Comparison of ENCODE assay signal across 25 cellular contexts in genomic region chrX:18654873-18655836, GRCh38. TPM values are rescaled to one million over a fixed set of nuclear protein-coding genes. Genes with fewer than 3 reads are reported as not detected.
A peak's percentile ranks its signal among the peaks of the same experiment; 100 is the strongest.
DNase-seq lines count a peak whose midpoint lies in the region; ATAC-seq, FAIRE-seq and TF ChIP-seq lines count a peak whose summit lies in the region.
"Had no signal": no experiment of that assay in that cellular context is flagged by ENCODE, and none has a peak within 500 bp of the region (broad histone marks: within the 10 kb centered on the region; RNA-seq: fewer than 3 reads in every experiment).

No MANE protein-coding gene starts in this region.

- BruUV-seq in K562 (replicated peaks; lab: Mats Ljungman, UMichigan) = no TSS peak

- no peaks in the 10 kb centered on the region for H3K79me2 ChIP-seq in K562 (ENCODE audit: control insufficient read depth, insufficient read depth, low read length)

- H3K27ac ChIP-seq in K562 (ENCODE audit: extremely low read depth, low read depth, low read length) (no peak overlapping the region), prostate gland (peak overlapping the region; percentile 51 to 67), RWPE1 (no peak overlapping the region)
- H3K27ac ChIP-seq: BLaER1 treated with 17β-estradiol and CSF1 and Interleukin-3, amounts not matched to agents 10 nM and 100 nM; brain microvascular endothelial cell; esophagus muscularis mucosa; heart right ventricle; psoas muscle had no signal

- no peak for FAIRE-seq in K562 (lab: Jason Lieb, UNC)
- FAIRE-seq: keratinocyte had no signal

- H3K27me3 ChIP-seq in K562 (ENCODE audit: control insufficient read depth in 2 of 2, insufficient read depth in 2 of 2, low read length in 2 of 2) (peaks cover 0 to 12% of the 10 kb centered on the region in 2 experiments; a peak in 2 of 5 replicates), prostate gland (replicated peaks; ENCODE audit: insufficient read depth) (no peaks in the 10 kb centered on the region)
- H3K27me3 ChIP-seq: brain microvascular endothelial cell, esophagus muscularis mucosa, heart right ventricle had no signal

- H3K4me1 ChIP-seq in K562 (replicated peaks in 1 of 2; ENCODE audit: control insufficient read depth in 2 of 2, insufficient read depth in 2 of 2, low read length in 2 of 2) (no peaks in the 10 kb centered on the region), prostate gland (replicated peaks) (no peaks in the 10 kb centered on the region)
- H3K4me1 ChIP-seq: esophagus muscularis mucosa, heart right ventricle, psoas muscle had no signal

- no peak overlapping the region for H3K4me2 ChIP-seq in K562 (ENCODE audit: insufficient read depth, low read length)
- H3K4me2 ChIP-seq: BLaER1 treated with 17β-estradiol and CSF1 and Interleukin-3, amounts not matched to agents 10 nM and 100 nM had no signal

- TF ChIP-seq CTCF in K562 (IDR thresholded peaks at IDR 0.05 in 2 of 3, conservative IDR thresholded peaks at IDR 0.05 in 1 of 3; ENCODE audit: insufficient read depth in 2 of 3, low read depth in 1 of 3, low read length in 3 of 3) (no peak), prostate gland (IDR thresholded peaks at IDR 0.05) (peak in 1 of 4 experiments; percentile 10), RWPE1 (conservative IDR thresholded peaks at IDR 0.05; ENCODE audit: low read depth) (no peak)

- no peak overlapping the region for H3K9ac ChIP-seq in K562 (ENCODE audit: insufficient read depth in 1 of 2, low read depth in 2 of 2, low read length in 2 of 2)
- H3K9ac ChIP-seq: BLaER1 treated with 17β-estradiol and CSF1 and Interleukin-3, amounts not matched to agents 10 nM and 100 nM had no signal

- CTCF ChIA-PET in K562 (lab: Yijun Ruan, JAX; ENCODE audit: low intra/inter-chr PET ratio) (no interaction called here), RWPE1 (lab: Yijun Ruan, JAX) (interaction anchor here (0.7 kb wide), 1 partner anchor 642 kb away, joined by 4 read pairs; no protein-coding TSS in a partner anchor)

- TF ChIP-seq RAD21 in K562 (CRISPR knock-in tag; conservative IDR thresholded peaks at IDR 0.05 in 1 of 2, IDR thresholded peaks at IDR 0.05 in 1 of 2) = no peak

- no peaks in the 10 kb centered on the region for H3K36me3 ChIP-seq in K562 (ENCODE audit: control insufficient read depth, insufficient read depth, low read length)
- H3K36me3 ChIP-seq in prostate gland = no peaks in the 10 kb centered on the region
- H3K36me3 ChIP-seq: BLaER1 treated with 17β-estradiol and CSF1 and Interleukin-3, amounts not matched to agents 10 nM and 100 nM; brain microvascular endothelial cell; esophagus muscularis mucosa; heart right ventricle had no signal

- intact Hi-C loops in K562 (cut with micrococcal nuclease) = no loop called here
- intact Hi-C loops in prostate gland (cut with DNase I) = no loop called here

- H4K20me1 ChIP-seq in K562 (replicated peaks; ENCODE audit: control insufficient read depth, insufficient read depth, low read length) = no peaks in the 10 kb centered on the region; the same call in 1 of the 2 replicates
- H4K20me1 ChIP-seq: BLaER1 treated with 17β-estradiol and CSF1 and Interleukin-3, amounts not matched to agents 10 nM and 100 nM had no signal

- TF ChIP-seq POLR2A in K562 (conservative IDR thresholded peaks at IDR 0.05) = no peak
- TF ChIP-seq POLR2A in prostate gland (IDR thresholded peaks at IDR 0.05) = no peak

- H3K9me1 ChIP-seq in K562 (ENCODE audit: control insufficient read depth, insufficient read depth, low read length) = no peaks in the 10 kb centered on the region

- no peak for TF ChIP-seq EP300 in K562 (IDR thresholded peaks at IDR 0.05; ENCODE audit: low read length)

- no peak overlapping the region for H3K4me3 ChIP-seq in K562
- H3K4me3 ChIP-seq in prostate gland = no peak overlapping the region
- H3K4me3 ChIP-seq: BLaER1 treated with 17β-estradiol and CSF1 and Interleukin-3, amounts not matched to agents 10 nM and 100 nM; esophagus muscularis mucosa; heart right ventricle; psoas muscle had no signal

- WGBS in K562 (ENCODE audit: insufficient coverage, low coverage, missing lambda C conversion rate) = 0% methylated on average over 4 of the region's 5 CpGs
- WGBS in prostate gland = 29% methylated on average over 5 of the region's 5 CpGs

- in situ Hi-C loops in K562 (cut with MboI) = no loop called here

- H3K9me3 ChIP-seq in K562 (replicated peaks; ENCODE audit: control insufficient read depth, insufficient read depth, low read depth, low read length) = no peaks in the 10 kb centered on the region
- no peaks in the 10 kb centered on the region for H3K9me3 ChIP-seq in prostate gland
- H3K9me3 ChIP-seq: BLaER1 treated with 17β-estradiol and CSF1 and Interleukin-3, amounts not matched to agents 10 nM and 100 nM; esophagus muscularis mucosa; heart right ventricle; psoas muscle had no signal

- POLR2A ChIA-PET in K562 (lab: Yijun Ruan, JAX) (no interaction called here), RWPE1 (lab: Yijun Ruan, JAX; ENCODE audit: low non-redundant PET) (no interaction called here)

- no peak overlapping the region for H2AFZ ChIP-seq in K562 (ENCODE audit: low read depth, low read length)

- DNase-seq in DMS53 (lab: John Stamatoyannopoulos, UW) (peak; percentile 23), DMS53 treated with DMSO at 0.1 percent for 48 hours (lab: John Stamatoyannopoulos, UW; ENCODE audit: unreplicated experiment) (no peak), NCI-H510A (lab: John Stamatoyannopoulos, UW) (peak; percentile 74), K562 (ENCODE audit: extremely low read depth in 1 of 4, low spot score in 3 of 4) (no peak), prostate gland (ENCODE audit: low spot score) (peak; percentile 51), HK-2 (ENCODE audit: unreplicated experiment) (no peak), RWPE1 (ENCODE audit: low spot score) (no peak), OCI-M1 (lab: John Stamatoyannopoulos, UW) (no peak)
- DNase-seq: activated CD4-positive, alpha-beta T cell treated with anti-CD3 and anti-CD28 coated beads for 36 hours; activated CD8-positive, alpha-beta memory T cell treated with anti-CD3 and anti-CD28 coated beads, Interleukin-2, amount 50 U/mL, for 4 hours; activated naive CD4-positive, alpha-beta T cell treated with anti-CD3 and anti-CD28 coated beads, Interleukin-2, amount 10 ng/mL, durations not matched to agents 7 days and 5 days; brain microvascular endothelial cell; DMS79; heart right ventricle; NCI-H2029; psoas muscle; SIG-M5; stimulated activated naive CD4-positive, alpha-beta T cell treated with Interleukin-2 at 50 U/mL for 16 hours had no signal

- ATAC-seq in K562 = no peak
- ATAC-seq: activated CD4-positive, alpha-beta T cell treated with anti-CD3 and anti-CD28 coated beads for 36 hours; heart right ventricle; psoas muscle had no signal

TF ChIP-seq in K562, 482 proteins besides CTCF, POLR2A, EP300 and RAD21 (continues in another document):
- TF ChIP-seq ZNF23 (CRISPR knock-in tag; IDR thresholded peaks at IDR 0.05) = no peak

RNA-seq across cellular contexts. Expression of gene RS1, which starts 16.8 kb away (rescaled TPM):
- total RNA-seq in K562 (2011; cell fraction: chromatin; rRNA removed; ENCODE audit: low replicate concordance) = not detected in 2 replicates
- not detected in 2 replicates for total RNA-seq in K562 (2011; cell fraction: nucleolus; rRNA removed)
- total RNA-seq in K562 (2011; cell fraction: nucleoplasm; rRNA removed) = not detected in 2 replicates
- not detected in 2 replicates for total RNA-seq in K562 (2014; rRNA removed)
- not detected in 2 replicates for total RNA-seq in K562 (2014; rRNA removed; fragmentation: Illumina TruSeq; extraction: Trizol)
- not detected in 2 replicates for total RNA-seq in K562 (2015; rRNA removed; fragmentation: Illumina TruSeq; extraction: Trizol)
- total RNA-seq in K562 (2021) = not detected in 2 replicates
- not detected in 2 replicates for polyA plus RNA-seq in K562 (2011; rRNA removed)
- not detected in 2 replicates for polyA plus RNA-seq in K562 (2011; cell fraction: cytosol; rRNA removed)
- not detected in 2 replicates for polyA plus RNA-seq in K562 (2011; cell fraction: nucleus; rRNA removed)
- polyA plus RNA-seq in K562 (2012) = not detected in 2 replicates
- polyA plus RNA-seq in K562 (2014; fragmentation: Illumina TruSeq; extraction: Trizol) = not detected in 2 replicates
- not detected for polyA plus RNA-seq in K562 (2014; fragmentation: Nextera tagmentation; extraction: Ambion mirVana)
- not detected in 2 replicates for polyA plus RNA-seq in K562 (2014; rRNA removed)
- not detected in 2 replicates for polyA minus RNA-seq in K562 (2011; rRNA and poly(A)+ RNA removed)
- not detected in 2 replicates for polyA minus RNA-seq in K562 (2011; cell fraction: cytosol; rRNA and poly(A)+ RNA removed)
- polyA minus RNA-seq in K562 (2011; cell fraction: nucleus; rRNA and poly(A)+ RNA removed) = not detected in 2 replicates
- not detected for total RNA-seq in prostate gland
- total RNA-seq: A172; activated CD4-positive, alpha-beta T cell treated with anti-CD3 and anti-CD28 coated beads for 36 hours; dermis microvascular lymphatic vessel endothelial cell; esophagus muscularis mucosa; heart right ventricle; mesenteric fat pad; psoas muscle; T-helper 2 cell treated with Interferon-gamma antibody and Interleukin-4, amounts not matched to agents 100 ng/mL and 5 ng/mL, for 36 hours had no signal
- polyA plus RNA-seq: heart right ventricle, keratinocyte, psoas muscle had no signal

RNA-seq across cellular contexts. Expression of gene PPEF1, which starts 52.3 kb away (rescaled TPM):
- not detected in 2 replicates for total RNA-seq in K562 (2011; cell fraction: chromatin; rRNA removed; ENCODE audit: low replicate concordance)
- total RNA-seq in K562 (2011; cell fraction: nucleolus; rRNA removed) = not detected in 2 replicates
- total RNA-seq in K562 (2011; cell fraction: nucleoplasm; rRNA removed) = not detected in 2 replicates
- total RNA-seq in K562 (2014; rRNA removed) (not detected in 2 replicates), K562 (2014; rRNA removed; fragmentation: Illumina TruSeq; extraction: Trizol) (not detected in 2 replicates), K562 (2015; rRNA removed; fragmentation: Illumina TruSeq; extraction: Trizol) (not detected in 2 replicates), K562 (2021) (not detected in 2 replicates), prostate gland (1 to 10 TPM; 1.9 to 6.0 TPM)
- polyA plus RNA-seq in K562 (2011; rRNA removed) (not detected in 2 replicates), K562 (2014; fragmentation: Illumina TruSeq; extraction: Trizol) (not detected in 2 replicates), K562 (2014; fragmentation: Nextera tagmentation; extraction: Ambion mirVana) (not detected), K562 (2014; rRNA removed) (not detected in 2 replicates)
- polyA plus RNA-seq in K562 (2011; cell fraction: cytosol; rRNA removed) = not detected in 2 replicates
- not detected in 2 replicates for polyA plus RNA-seq in K562 (2011; cell fraction: nucleus; rRNA removed)
- polyA plus RNA-seq in K562 (2012) = not detected in 2 replicates
- not detected in 2 replicates for polyA minus RNA-seq in K562 (2011; rRNA and poly(A)+ RNA removed)
- not detected in 2 replicates for polyA minus RNA-seq in K562 (2011; cell fraction: cytosol; rRNA and poly(A)+ RNA removed)
- not detected in 2 replicates for polyA minus RNA-seq in K562 (2011; cell fraction: nucleus; rRNA and poly(A)+ RNA removed)
- total RNA-seq: A172; dermis microvascular lymphatic vessel endothelial cell; mesenteric fat pad; T-helper 2 cell treated with Interferon-gamma antibody and Interleukin-4, amounts not matched to agents 100 ng/mL and 5 ng/mL, for 36 hours had no signal
- polyA plus RNA-seq: keratinocyte had no signal

Comparison
In these comparisons a context has a peak if more than half of its experiments do, and no peak if none do; other contexts are left out.
1. DNase-seq: peak in DMS53 (single experiment), NCI-H510A (single experiment) and prostate gland (single experiment); none in DMS53 treated with DMSO at 0.1 percent for 48 hours (single experiment), K562 (0 of 4), HK-2 (single experiment), RWPE1 (single experiment) and OCI-M1 (single experiment).
2. H3K27ac ChIP-seq: peak in prostate gland (2 of 2); none in K562 (single experiment) and RWPE1 (single experiment).